10 cellular contexts compared by ENCODE assay signal in the genomic region with DNA sequence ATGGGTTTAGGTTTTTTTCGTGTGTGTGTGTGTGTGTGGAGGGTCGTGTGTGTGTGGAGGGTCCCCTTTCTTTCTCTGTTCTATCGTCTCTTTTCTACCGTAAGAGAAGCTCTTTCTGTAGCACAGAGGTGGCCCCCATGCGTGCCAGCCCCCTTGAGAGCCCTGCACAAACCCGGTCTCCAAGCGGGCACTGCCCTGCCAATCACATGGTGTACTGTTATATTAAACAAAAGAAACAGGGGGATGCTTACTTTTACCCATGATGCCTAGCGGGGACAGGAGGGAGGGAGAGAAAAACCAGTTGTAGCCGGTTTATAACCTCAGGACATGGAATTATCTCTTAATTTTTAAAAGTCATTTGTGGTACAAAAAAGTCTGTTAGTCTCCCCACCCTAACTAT. TPM values are rescaled to one million over a fixed set of nuclear protein-coding genes. Genes with fewer than 3 reads are reported as not detected.
DNase-seq lines count a peak whose midpoint lies in the region; ATAC-seq and TF ChIP-seq lines count a peak whose summit lies in the region.
"Had no signal": no experiment of that assay in that cellular context is flagged by ENCODE, and none has a peak within 500 bp of the region (broad histone marks: within the 10 kb centered on the region; RNA-seq: fewer than 3 reads in every experiment).

No MANE protein-coding gene starts in this region.

- H3K27me3 ChIP-seq in skeletal muscle tissue (ENCODE audit: control insufficient read depth in 3 of 3, insufficient read depth in 3 of 3, low read length in 3 of 3): no peaks in the 10 kb centered on the region

- peak overlapping the region; percentile 10 for H3K27ac ChIP-seq in skeletal muscle tissue (ENCODE audit: low read depth, low read length)

- no peak overlapping the region for H3K27ac Mint-ChIP-seq in progenitor cell of endocrine pancreas

- no peak for ATAC-seq in stimulated activated naive CD8-positive, alpha-beta T cell treated with anti-CD3 and anti-CD28 coated beads, Interleukin-15, Interleukin-2, amounts not matched to agents 100 U/mL and 50 U/mL, for 24 hours

- no peak overlapping the region for H3K4me3 ChIP-seq in skeletal muscle tissue (ENCODE audit: low read length in 3 of 3)

- no peaks in the 10 kb centered on the region for H3K27me3 Mint-ChIP-seq in progenitor cell of endocrine pancreas

- H3K4me1 Mint-ChIP-seq in progenitor cell of endocrine pancreas (ENCODE audit: low read depth): no peaks in the 10 kb centered on the region

- no peak for TF ChIP-seq CTCF in progenitor cell of endocrine pancreas (IDR thresholded peaks at IDR 0.05; ENCODE audit: unreplicated experiment)

- no peaks in the 10 kb centered on the region for H3K9me3 Mint-ChIP-seq in progenitor cell of endocrine pancreas (ENCODE audit: low read depth)

- H3K9ac ChIP-seq in skeletal muscle tissue (ENCODE audit: low read depth in 1 of 3, low read length in 3 of 3): peak overlapping the region in 1 of 3 donors; percentile 66

- H3K9me3 ChIP-seq in skeletal muscle tissue (ENCODE audit: control insufficient read depth in 3 of 3, low read length in 3 of 3): no peaks in the 10 kb centered on the region

- peaks cover 1% of the 10 kb centered on the region for H3K36me3 Mint-ChIP-seq in progenitor cell of endocrine pancreas (ENCODE audit: insufficient read depth)

- peaks cover 20 to 26% (median 26%) of the 10 kb centered on the region in 3 donors for H3K4me1 ChIP-seq in skeletal muscle tissue (ENCODE audit: control insufficient read depth in 3 of 3, insufficient read depth in 3 of 3, low read length in 3 of 3)

- H3K36me3 ChIP-seq in skeletal muscle tissue (ENCODE audit: control insufficient read depth in 3 of 3, insufficient read depth in 3 of 3, low read length in 3 of 3): no peaks in the 10 kb centered on the region

- peak; percentile 15 for DNase-seq in HPDE6-E6E7 (ENCODE audit: extremely low spot score)
- DNase-seq in NCI-H526 treated with DMSO at 0.1 percent for 48 hours (lab: John Stamatoyannopoulos, UW): peak; percentile 75
- DNase-seq in fibroblast of peridontal ligament (ENCODE audit: extremely low read depth): peak; percentile 65
- no peak for DNase-seq in iPS-NIHi7 (ENCODE audit: extremely low spot score)
- DNase-seq in stimulated activated naive CD8-positive, alpha-beta T cell treated with anti-CD3 and anti-CD28 coated beads, Interleukin-15, Interleukin-2, amounts not matched to agents 100 U/mL and 50 U/mL, for 24 hours: no peak
- no peak for DNase-seq in progenitor cell of endocrine pancreas (ENCODE audit: low spot score, unreplicated experiment)
- no peak for DNase-seq in GM19240 (ENCODE audit: insufficient read length, low spot score)
- DNase-seq: effector CD4-positive, alpha-beta T cell; stimulated activated CD4-positive, alpha-beta T cell treated with anti-CD3 and anti-CD28 coated beads, Interleukin-2, amount 100 ng/mL, for 48 hours had no signal

- no peak overlapping the region for H3K4me3 Mint-ChIP-seq in progenitor cell of endocrine pancreas (ENCODE audit: low read depth)

RNA-seq across cellular contexts. Expression of a gene that starts 41.0 kb away (rescaled TPM):
- total RNA-seq in skeletal muscle tissue (6.3 TPM), progenitor cell of endocrine pancreas (48.8 and 52.6 TPM in 2 replicates)

Comparison
In these comparisons a context has a peak if more than half of its experiments do, and no peak if none do; other contexts are left out.
1. DNase-seq: peak in HPDE6-E6E7 (single experiment), NCI-H526 treated with DMSO at 0.1 percent for 48 hours (single experiment) and fibroblast of peridontal ligament (single experiment); none in iPS-NIHi7 (single experiment), stimulated activated naive CD8-positive, alpha-beta T cell treated with anti-CD3 and anti-CD28 coated beads, Interleukin-15, Interleukin-2, amounts not matched to agents 100 U/mL and 50 U/mL, for 24 hours (single experiment), progenitor cell of endocrine pancreas (single experiment) and GM19240 (single experiment).